In genomic region chr3:179348325-179349013, GRCh38 we compare ENCODE assay signal across 8 cellular contexts. TPM values are rescaled to one million over a fixed set of nuclear protein-coding genes. Genes with fewer than 3 reads are reported as not detected.
DNase-seq lines count a peak whose midpoint lies in the region; ATAC-seq and TF ChIP-seq lines count a peak whose summit lies in the region.

No MANE protein-coding gene starts in this region.

- WGBS in right cardiac atrium = 30% methylated on average over 5 of the region's 5 CpGs
- WGBS in spleen, 5 donors = 26 to 31% (median 27%) methylated on average over 5 of the region's 5 CpGs

- H3K9me3 ChIP-seq in T-helper 17 cell (ENCODE audit: control insufficient read depth, low read length, poor library complexity, severe bottlenecking) (no peaks in the 10 kb centered on the region), right cardiac atrium (ENCODE audit: control insufficient read depth, low read length) (no peaks in the 10 kb centered on the region), spleen (no peaks in the 10 kb centered on the region)

- intact Hi-C loops in right cardiac atrium (cut with DNase I) = loop anchor here in 1 of 4 donors (10.0 kb wide), 1 partner anchor 216 kb away; the partner anchor contains the start of gene ACTL6A
- intact Hi-C loops in spleen (cut with DNase I; ENCODE audit: low total_unique reads) = loop anchor here (10.0 kb wide), 1 partner anchor 216 kb away; the partner anchor contains the start of gene ACTL6A

- POLR2A ChIA-PET in BJ (lab: Charles Lee) = no interaction called here

- H3K27me3 ChIP-seq in BJ (ENCODE audit: control insufficient read depth, insufficient read depth, low read length) = no peaks in the 10 kb centered on the region
- no peaks in the 10 kb centered on the region for H3K27me3 ChIP-seq in right cardiac atrium (ENCODE audit: control insufficient read depth, insufficient read depth)
- no peaks in the 10 kb centered on the region for H3K27me3 ChIP-seq in spleen (replicated peaks in 1 of 7)

- no peak for TF ChIP-seq POLR2A in spleen (IDR thresholded peaks at IDR 0.05)

- H3K27ac ChIP-seq in right cardiac atrium (ENCODE audit: low read length) = peak overlapping the region; percentile 13
- peak overlapping the region; percentile 73 to 95 (median 88) for H3K27ac ChIP-seq in spleen

- peaks cover 10% of the 10 kb centered on the region for H3K4me1 Mint-ChIP-seq in T-helper 17 cell

- H3K27ac Mint-ChIP-seq in T-helper 17 cell = peak overlapping the region; percentile 90

- peaks cover 3% of the 10 kb centered on the region; the same call in 1 of the 2 replicates for H3K36me3 ChIP-seq in BJ (ENCODE audit: control insufficient read depth, insufficient read depth, low read length)
- peaks cover 0 to 46% (median 32%) of the 10 kb centered on the region in 6 donors for H3K36me3 ChIP-seq in spleen

- CTCF ChIA-PET in BJ (lab: Yijun Ruan, JAX) = interaction anchor here (2.0 kb wide), 1 partner anchor 27 kb away, joined by 4 read pairs; no protein-coding TSS in a partner anchor

- ATAC-seq in GM19035 (IDR thresholded peaks at IDR 0.05; ENCODE audit: unreplicated experiment) = peak; percentile 67
- peak; percentile 66 for ATAC-seq in HG03175 (IDR thresholded peaks at IDR 0.05; ENCODE audit: unreplicated experiment)
- ATAC-seq in T-helper 17 cell = no peak
- ATAC-seq in right cardiac atrium = no peak

- no peaks in the 10 kb centered on the region for H3K4me1 ChIP-seq in right cardiac atrium (ENCODE audit: control insufficient read depth, insufficient read depth, low read length)
- H3K4me1 ChIP-seq in spleen = peaks cover 17 to 58% (median 34%) of the 10 kb centered on the region in 6 donors

- peak overlapping the region; percentile 85 for H3K4me3 ChIP-seq in BJ (ENCODE audit: low read depth, low read length)
- H3K4me3 ChIP-seq in right cardiac atrium (ENCODE audit: low read length) = peak overlapping the region; percentile 79
- peak overlapping the region; percentile 69 to 98 (median 93) for H3K4me3 ChIP-seq in spleen

- DNase-seq in BJ (ENCODE audit: low read depth) (no peak), T-helper 17 cell (no peak), right cardiac atrium (no peak), spleen (no peak), NCI-H2081 treated with DMSO at 0.1 percent for 48 hours (lab: John Stamatoyannopoulos, UW) (no peak)
- DNase-seq in activated effector memory CD4-positive, alpha-beta T cell treated with anti-CD3 and anti-CD28 coated beads, Interleukin-2, amount 50 U/mL, for 16 hours = no peak

- H3K4me3 Mint-ChIP-seq in T-helper 17 cell = peak overlapping the region; percentile 99

- no peaks in the 10 kb centered on the region for H3K27me3 Mint-ChIP-seq in T-helper 17 cell

- no peaks in the 10 kb centered on the region for H3K36me3 Mint-ChIP-seq in T-helper 17 cell (ENCODE audit: low read depth)

- no peak for TF ChIP-seq CTCF in BJ (IDR thresholded peaks at IDR 0.05; ENCODE audit: insufficient read depth, low read depth, low read length)
- no peak for TF ChIP-seq CTCF in spleen (IDR thresholded peaks at IDR 0.05 in 8 of 11, conservative IDR thresholded peaks at IDR 0.05 in 3 of 11)

RNA-seq across cellular contexts. Expression of gene MFN1, which starts 1.0 kb away (rescaled TPM):
- polyA plus RNA-seq in BJ (2011; rRNA removed) = 13.4 and 29.3 TPM in 2 replicates
- polyA minus RNA-seq in BJ (2011; rRNA and poly(A)+ RNA removed) = 16.8 and 20.3 TPM in 2 replicates
- 10 to 100 TPM; 27.3 to 32.0 TPM for total RNA-seq in T-helper 17 cell
- total RNA-seq in right cardiac atrium = 10 to 100 TPM; 65.1 to 95.5 (median 74.9) TPM
- polyA plus RNA-seq in right cardiac atrium = 20.9 TPM
- 10 to 100 TPM; 43.7 to 74.4 (median 64.1) TPM for total RNA-seq in spleen
- 10 to 100 TPM; 19.0 to 26.1 (median 24.1) TPM for polyA plus RNA-seq in spleen

RNA-seq across cellular contexts. Expression of gene ZNF639, which starts 25.6 kb away (rescaled TPM):
- polyA plus RNA-seq in BJ (2011; rRNA removed) (9.6 and 13.8 TPM in 2 replicates), right cardiac atrium (19.0 TPM), spleen (10 to 100 TPM; 18.6 to 24.1 (median 19.7) TPM)
- polyA minus RNA-seq in BJ (2011; rRNA and poly(A)+ RNA removed) = 4.9 and 5.0 TPM in 2 replicates
- total RNA-seq in T-helper 17 cell (10 to 100 TPM; 63.6 to 68.9 TPM), right cardiac atrium (10 to 100 TPM; 31.0 to 42.9 (median 34.2) TPM), spleen (10 to 100 TPM; 28.8 to 68.2 (median 44.0) TPM)

Comparison
In these comparisons a context has a peak if more than half of its experiments do, and no peak if none do; other contexts are left out.
1. ATAC-seq: peak in GM19035 (single experiment) and HG03175 (single experiment); none in T-helper 17 cell (single experiment) and right cardiac atrium (0 of 2).
2. Peak in every context shown above with its lines, with median percentiles within 50 percentile points of each other: H3K4me3 ChIP-seq.